ENCODE assay signal across 1 cellular context in the genomic region with DNA sequence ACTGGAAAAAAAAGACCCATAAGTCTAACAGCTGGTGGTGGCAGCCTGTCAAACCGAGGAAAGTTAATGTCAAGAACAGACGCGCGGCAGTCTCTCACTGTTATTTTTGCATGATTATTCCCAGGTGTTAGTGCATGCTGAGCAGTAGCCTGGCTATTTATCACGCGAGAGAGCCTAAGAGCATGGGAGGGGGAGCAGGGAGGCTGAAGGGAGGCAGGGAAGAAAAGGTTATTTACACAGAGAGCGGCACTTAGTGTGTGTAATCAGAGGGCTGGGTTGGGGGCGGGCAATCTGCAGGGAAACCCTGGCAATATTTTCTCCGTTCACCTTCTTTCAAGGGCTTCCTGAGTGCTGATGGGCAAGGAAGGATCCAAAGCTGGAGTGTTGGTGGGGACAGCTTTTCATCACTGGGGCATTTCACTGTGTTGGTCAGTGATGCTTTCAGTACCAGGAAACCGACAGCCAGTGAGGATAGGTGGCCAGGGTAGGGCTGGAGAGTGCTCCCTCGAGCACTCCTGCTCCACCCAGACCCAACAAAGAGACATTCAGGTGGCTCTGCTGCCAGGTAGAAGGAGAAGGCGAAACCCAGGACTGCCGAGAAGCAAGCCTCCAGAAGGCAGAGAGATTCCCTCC.
A peak's percentile ranks its signal among the peaks of the same experiment; 100 is the strongest.
TF ChIP-seq lines count a peak whose summit lies in the region.

No MANE protein-coding gene starts in this region.

TF ChIP-seq in HEK293, 187 proteins besides CTCF, POLR2A, EP300 and RAD21 (continued from another document and continues in another):
- TF ChIP-seq, protein P1, sequence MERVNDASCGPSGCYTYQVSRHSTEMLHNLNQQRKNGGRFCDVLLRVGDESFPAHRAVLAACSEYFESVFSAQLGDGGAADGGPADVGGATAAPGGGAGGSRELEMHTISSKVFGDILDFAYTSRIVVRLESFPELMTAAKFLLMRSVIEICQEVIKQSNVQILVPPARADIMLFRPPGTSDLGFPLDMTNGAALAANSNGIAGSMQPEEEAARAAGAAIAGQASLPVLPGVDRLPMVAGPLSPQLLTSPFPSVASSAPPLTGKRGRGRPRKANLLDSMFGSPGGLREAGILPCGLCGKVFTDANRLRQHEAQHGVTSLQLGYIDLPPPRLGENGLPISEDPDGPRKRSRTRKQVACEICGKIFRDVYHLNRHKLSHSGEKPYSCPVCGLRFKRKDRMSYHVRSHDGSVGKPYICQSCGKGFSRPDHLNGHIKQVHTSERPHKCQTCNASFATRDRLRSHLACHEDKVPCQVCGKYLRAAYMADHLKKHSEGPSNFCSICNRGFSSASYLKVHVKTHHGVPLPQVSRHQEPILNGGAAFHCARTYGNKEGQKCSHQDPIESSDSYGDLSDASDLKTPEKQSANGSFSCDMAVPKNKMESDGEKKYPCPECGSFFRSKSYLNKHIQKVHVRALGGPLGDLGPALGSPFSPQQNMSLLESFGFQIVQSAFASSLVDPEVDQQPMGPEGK (tag by site-specific recombination; IDR thresholded peaks at IDR 0.05), result peak; percentile 93
- no peak for TF ChIP-seq MEIS1 (CRISPR knock-in tag; IDR thresholded peaks at IDR 0.05; ENCODE audit: borderline replicate concordance)
- TF ChIP-seq RBAK (tag by site-specific recombination; IDR thresholded peaks at IDR 0.05), result no peak
- peak; percentile 88; the same call in 1 of the 2 replicates for TF ChIP-seq MZF1 (tag by site-specific recombination; IDR thresholded peaks at IDR 0.05; ENCODE audit: borderline replicate concordance)
- TF ChIP-seq ZNF660 (tag by site-specific recombination; IDR thresholded peaks at IDR 0.05), result peak; percentile 100
- TF ChIP-seq ZNF768 (tag by site-specific recombination; IDR thresholded peaks at IDR 0.05), result no peak
- no peak for TF ChIP-seq ZNF214 (tag by site-specific recombination; IDR thresholded peaks at IDR 0.05; ENCODE audit: borderline replicate concordance)
- no peak for TF ChIP-seq MYNN (tag by site-specific recombination; IDR thresholded peaks at IDR 0.05; ENCODE audit: borderline replicate concordance)
- TF ChIP-seq ZNF626 (tag by site-specific recombination; IDR thresholded peaks at IDR 0.05), result no peak
- peak; percentile 50; the same call in 1 of the 2 replicates for TF ChIP-seq ZNF341 (tag by site-specific recombination; IDR thresholded peaks at IDR 0.05; ENCODE audit: low read depth)
- TF ChIP-seq, protein P2, sequence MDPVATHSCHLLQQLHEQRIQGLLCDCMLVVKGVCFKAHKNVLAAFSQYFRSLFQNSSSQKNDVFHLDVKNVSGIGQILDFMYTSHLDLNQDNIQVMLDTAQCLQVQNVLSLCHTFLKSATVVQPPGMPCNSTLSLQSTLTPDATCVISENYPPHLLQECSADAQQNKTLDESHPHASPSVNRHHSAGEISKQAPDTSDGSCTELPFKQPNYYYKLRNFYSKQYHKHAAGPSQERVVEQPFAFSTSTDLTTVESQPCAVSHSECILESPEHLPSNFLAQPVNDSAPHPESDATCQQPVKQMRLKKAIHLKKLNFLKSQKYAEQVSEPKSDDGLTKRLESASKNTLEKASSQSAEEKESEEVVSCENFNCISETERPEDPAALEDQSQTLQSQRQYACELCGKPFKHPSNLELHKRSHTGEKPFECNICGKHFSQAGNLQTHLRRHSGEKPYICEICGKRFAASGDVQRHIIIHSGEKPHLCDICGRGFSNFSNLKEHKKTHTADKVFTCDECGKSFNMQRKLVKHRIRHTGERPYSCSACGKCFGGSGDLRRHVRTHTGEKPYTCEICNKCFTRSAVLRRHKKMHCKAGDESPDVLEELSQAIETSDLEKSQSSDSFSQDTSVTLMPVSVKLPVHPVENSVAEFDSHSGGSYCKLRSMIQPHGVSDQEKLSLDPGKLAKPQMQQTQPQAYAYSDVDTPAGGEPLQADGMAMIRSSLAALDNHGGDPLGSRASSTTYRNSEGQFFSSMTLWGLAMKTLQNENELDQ (tag by site-specific recombination; IDR thresholded peaks at IDR 0.05; ENCODE audit: low read depth), result no peak
- no peak for TF ChIP-seq YY2 (tag by site-specific recombination; IDR thresholded peaks at IDR 0.05)
- no peak for TF ChIP-seq ZFP41 (tag by site-specific recombination; IDR thresholded peaks at IDR 0.05; ENCODE audit: borderline replicate concordance)
- TF ChIP-seq ZNF785 (tag by site-specific recombination; IDR thresholded peaks at IDR 0.05), result no peak
- no peak for TF ChIP-seq ZNF23 (tag by site-specific recombination; IDR thresholded peaks at IDR 0.05; ENCODE audit: borderline replicate concordance)
- no peak for TF ChIP-seq ZNF585B (tag by site-specific recombination; IDR thresholded peaks at IDR 0.05)
- no peak for TF ChIP-seq ZNF37A (tag by site-specific recombination; IDR thresholded peaks at IDR 0.05)
- TF ChIP-seq, protein P3, sequence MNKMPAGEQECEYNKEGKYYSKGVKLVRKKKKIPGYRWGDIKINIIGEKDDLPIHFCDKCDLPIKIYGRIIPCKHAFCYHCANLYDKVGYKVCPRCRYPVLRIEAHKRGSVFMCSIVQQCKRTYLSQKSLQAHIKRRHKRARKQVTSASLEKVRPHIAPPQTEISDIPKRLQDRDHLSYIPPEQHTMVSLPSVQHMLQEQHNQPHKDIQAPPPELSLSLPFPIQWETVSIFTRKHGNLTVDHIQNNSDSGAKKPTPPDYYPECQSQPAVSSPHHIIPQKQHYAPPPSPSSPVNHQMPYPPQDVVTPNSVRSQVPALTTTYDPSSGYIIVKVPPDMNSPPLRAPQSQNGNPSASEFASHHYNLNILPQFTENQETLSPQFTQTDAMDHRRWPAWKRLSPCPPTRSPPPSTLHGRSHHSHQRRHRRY (tag by site-specific recombination; IDR thresholded peaks at IDR 0.05), result no peak
- 0 out of 2 replicates have a peak, but pooled peaks have one; percentile 61 for TF ChIP-seq OVOL3 (tag by site-specific recombination; IDR thresholded peaks at IDR 0.05)
- TF ChIP-seq GFI1B (tag by site-specific recombination; IDR thresholded peaks at IDR 0.05), result peak; percentile 49; the same call in 1 of the 2 replicates
- TF ChIP-seq ZNF132 (tag by site-specific recombination; IDR thresholded peaks at IDR 0.05; ENCODE audit: borderline replicate concordance), result no peak
- no peak; the same call in 1 of the 2 replicates for TF ChIP-seq KLF16 (tag by site-specific recombination; IDR thresholded peaks at IDR 0.05)
- peak; percentile 40; the same call in 1 of the 2 replicates for TF ChIP-seq ZBTB21 (tag by site-specific recombination; IDR thresholded peaks at IDR 0.05)
- TF ChIP-seq ZNF501 (tag by site-specific recombination; IDR thresholded peaks at IDR 0.05), result peak; percentile 46; the same call in 1 of the 2 replicates
- TF ChIP-seq, protein P4, sequence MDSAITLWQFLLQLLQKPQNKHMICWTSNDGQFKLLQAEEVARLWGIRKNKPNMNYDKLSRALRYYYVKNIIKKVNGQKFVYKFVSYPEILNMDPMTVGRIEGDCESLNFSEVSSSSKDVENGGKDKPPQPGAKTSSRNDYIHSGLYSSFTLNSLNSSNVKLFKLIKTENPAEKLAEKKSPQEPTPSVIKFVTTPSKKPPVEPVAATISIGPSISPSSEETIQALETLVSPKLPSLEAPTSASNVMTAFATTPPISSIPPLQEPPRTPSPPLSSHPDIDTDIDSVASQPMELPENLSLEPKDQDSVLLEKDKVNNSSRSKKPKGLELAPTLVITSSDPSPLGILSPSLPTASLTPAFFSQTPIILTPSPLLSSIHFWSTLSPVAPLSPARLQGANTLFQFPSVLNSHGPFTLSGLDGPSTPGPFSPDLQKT (IDR thresholded peaks at IDR 0.05; ENCODE audit: borderline replicate concordance, low read depth, low read length), result no peak
- no peak for TF ChIP-seq ZNF621 (tag by site-specific recombination; IDR thresholded peaks at IDR 0.05)
- no peak for TF ChIP-seq BCL11A (tag by site-specific recombination; IDR thresholded peaks at IDR 0.05; ENCODE audit: low read depth)
- no peak for TF ChIP-seq ZNF138 (tag by site-specific recombination; IDR thresholded peaks at IDR 0.05; ENCODE audit: borderline replicate concordance)
- TF ChIP-seq, protein P5, sequence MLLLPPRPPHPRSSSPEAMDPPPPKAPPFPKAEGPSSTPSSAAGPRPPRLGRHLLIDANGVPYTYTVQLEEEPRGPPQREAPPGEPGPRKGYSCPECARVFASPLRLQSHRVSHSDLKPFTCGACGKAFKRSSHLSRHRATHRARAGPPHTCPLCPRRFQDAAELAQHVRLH (tag by site-specific recombination; IDR thresholded peaks at IDR 0.05), result no peak; the same call in 1 of the 2 replicates
- TF ChIP-seq ZNF837 (tag by site-specific recombination; IDR thresholded peaks at IDR 0.05), result no peak
- TF ChIP-seq ZNF530 (tag by site-specific recombination; IDR thresholded peaks at IDR 0.05; ENCODE audit: low read depth), result no peak
- TF ChIP-seq, protein P6, sequence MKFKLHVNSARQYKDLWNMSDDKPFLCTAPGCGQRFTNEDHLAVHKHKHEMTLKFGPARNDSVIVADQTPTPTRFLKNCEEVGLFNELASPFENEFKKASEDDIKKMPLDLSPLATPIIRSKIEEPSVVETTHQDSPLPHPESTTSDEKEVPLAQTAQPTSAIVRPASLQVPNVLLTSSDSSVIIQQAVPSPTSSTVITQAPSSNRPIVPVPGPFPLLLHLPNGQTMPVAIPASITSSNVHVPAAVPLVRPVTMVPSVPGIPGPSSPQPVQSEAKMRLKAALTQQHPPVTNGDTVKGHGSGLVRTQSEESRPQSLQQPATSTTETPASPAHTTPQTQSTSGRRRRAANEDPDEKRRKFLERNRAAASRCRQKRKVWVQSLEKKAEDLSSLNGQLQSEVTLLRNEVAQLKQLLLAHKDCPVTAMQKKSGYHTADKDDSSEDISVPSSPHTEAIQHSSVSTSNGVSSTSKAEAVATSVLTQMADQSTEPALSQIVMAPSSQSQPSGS (tag by site-specific recombination; IDR thresholded peaks at IDR 0.05; ENCODE audit: low read depth), result peak; percentile 50
- TF ChIP-seq, protein P7, sequence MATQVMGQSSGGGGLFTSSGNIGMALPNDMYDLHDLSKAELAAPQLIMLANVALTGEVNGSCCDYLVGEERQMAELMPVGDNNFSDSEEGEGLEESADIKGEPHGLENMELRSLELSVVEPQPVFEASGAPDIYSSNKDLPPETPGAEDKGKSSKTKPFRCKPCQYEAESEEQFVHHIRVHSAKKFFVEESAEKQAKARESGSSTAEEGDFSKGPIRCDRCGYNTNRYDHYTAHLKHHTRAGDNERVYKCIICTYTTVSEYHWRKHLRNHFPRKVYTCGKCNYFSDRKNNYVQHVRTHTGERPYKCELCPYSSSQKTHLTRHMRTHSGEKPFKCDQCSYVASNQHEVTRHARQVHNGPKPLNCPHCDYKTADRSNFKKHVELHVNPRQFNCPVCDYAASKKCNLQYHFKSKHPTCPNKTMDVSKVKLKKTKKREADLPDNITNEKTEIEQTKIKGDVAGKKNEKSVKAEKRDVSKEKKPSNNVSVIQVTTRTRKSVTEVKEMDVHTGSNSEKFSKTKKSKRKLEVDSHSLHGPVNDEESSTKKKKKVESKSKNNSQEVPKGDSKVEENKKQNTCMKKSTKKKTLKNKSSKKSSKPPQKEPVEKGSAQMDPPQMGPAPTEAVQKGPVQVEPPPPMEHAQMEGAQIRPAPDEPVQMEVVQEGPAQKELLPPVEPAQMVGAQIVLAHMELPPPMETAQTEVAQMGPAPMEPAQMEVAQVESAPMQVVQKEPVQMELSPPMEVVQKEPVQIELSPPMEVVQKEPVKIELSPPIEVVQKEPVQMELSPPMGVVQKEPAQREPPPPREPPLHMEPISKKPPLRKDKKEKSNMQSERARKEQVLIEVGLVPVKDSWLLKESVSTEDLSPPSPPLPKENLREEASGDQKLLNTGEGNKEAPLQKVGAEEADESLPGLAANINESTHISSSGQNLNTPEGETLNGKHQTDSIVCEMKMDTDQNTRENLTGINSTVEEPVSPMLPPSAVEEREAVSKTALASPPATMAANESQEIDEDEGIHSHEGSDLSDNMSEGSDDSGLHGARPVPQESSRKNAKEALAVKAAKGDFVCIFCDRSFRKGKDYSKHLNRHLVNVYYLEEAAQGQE (tag by site-specific recombination; IDR thresholded peaks at IDR 0.05), result peak; percentile 40; the same call in 1 of the 2 replicates
- TF ChIP-seq TRIM28 (IDR thresholded peaks at IDR 0.05; ENCODE audit: borderline replicate concordance, low read length), result 0 out of 2 replicates have a peak, but pooled peaks have one; percentile 52
- TF ChIP-seq ZNF555 (tag by site-specific recombination; conservative IDR thresholded peaks at IDR 0.05), result no peak
- no peak for TF ChIP-seq GLI4 (tag by site-specific recombination; IDR thresholded peaks at IDR 0.05)
- peak; percentile 98 for TF ChIP-seq IKZF3 (tag by site-specific recombination; IDR thresholded peaks at IDR 0.05)
- TF ChIP-seq ZNF560 (tag by site-specific recombination; IDR thresholded peaks at IDR 0.05; ENCODE audit: borderline replicate concordance), result no peak
- no peak for TF ChIP-seq HOXC10 (CRISPR knock-in tag; IDR thresholded peaks at IDR 0.05)
- TF ChIP-seq ZNF48 (tag by site-specific recombination; IDR thresholded peaks at IDR 0.05), result no peak
- TF ChIP-seq ZBTB1 (tag by site-specific recombination; IDR thresholded peaks at IDR 0.05), result 0 out of 2 replicates have a peak, but pooled peaks have one; percentile 34
- peak; percentile 68 for TF ChIP-seq ZBTB20 (tag by site-specific recombination; IDR thresholded peaks at IDR 0.05)
- TF ChIP-seq, protein P8, sequence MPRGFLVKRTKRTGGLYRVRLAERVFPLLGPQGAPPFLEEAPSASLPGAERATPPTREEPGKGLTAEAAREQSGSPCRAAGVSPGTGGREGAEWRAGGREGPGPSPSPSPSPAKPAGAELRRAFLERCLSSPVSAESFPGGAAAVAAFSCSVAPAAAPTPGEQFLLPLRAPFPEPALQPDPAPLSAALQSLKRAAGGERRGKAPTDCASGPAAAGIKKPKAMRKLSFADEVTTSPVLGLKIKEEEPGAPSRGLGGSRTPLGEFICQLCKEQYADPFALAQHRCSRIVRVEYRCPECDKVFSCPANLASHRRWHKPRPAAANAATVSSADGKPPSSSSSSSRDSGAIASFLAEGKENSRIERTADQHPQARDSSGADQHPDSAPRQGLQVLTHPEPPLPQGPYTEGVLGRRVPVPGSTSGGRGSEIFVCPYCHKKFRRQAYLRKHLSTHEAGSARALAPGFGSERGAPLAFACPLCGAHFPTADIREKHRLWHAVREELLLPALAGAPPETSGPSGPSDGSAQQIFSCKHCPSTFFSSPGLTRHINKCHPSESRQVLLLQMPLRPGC (tag by site-specific recombination; IDR thresholded peaks at IDR 0.05), result 0 out of 2 replicates have a peak, but pooled peaks have one; percentile 49
- TF ChIP-seq ZIC2 (tag by site-specific recombination; IDR thresholded peaks at IDR 0.05), result peak; percentile 94
- TF ChIP-seq GLI2 (tag by site-specific recombination; IDR thresholded peaks at IDR 0.05; ENCODE audit: borderline replicate concordance, low read depth), result peak; percentile 42; the same call in 1 of the 2 replicates
- TF ChIP-seq SP3 (tag by site-specific recombination; IDR thresholded peaks at IDR 0.05), result peak; percentile 41
- TF ChIP-seq ZNF140 (tag by site-specific recombination; IDR thresholded peaks at IDR 0.05), result no peak
- peak; percentile 69 for TF ChIP-seq ZNF600 (tag by site-specific recombination; IDR thresholded peaks at IDR 0.05)
- TF ChIP-seq, protein P9, sequence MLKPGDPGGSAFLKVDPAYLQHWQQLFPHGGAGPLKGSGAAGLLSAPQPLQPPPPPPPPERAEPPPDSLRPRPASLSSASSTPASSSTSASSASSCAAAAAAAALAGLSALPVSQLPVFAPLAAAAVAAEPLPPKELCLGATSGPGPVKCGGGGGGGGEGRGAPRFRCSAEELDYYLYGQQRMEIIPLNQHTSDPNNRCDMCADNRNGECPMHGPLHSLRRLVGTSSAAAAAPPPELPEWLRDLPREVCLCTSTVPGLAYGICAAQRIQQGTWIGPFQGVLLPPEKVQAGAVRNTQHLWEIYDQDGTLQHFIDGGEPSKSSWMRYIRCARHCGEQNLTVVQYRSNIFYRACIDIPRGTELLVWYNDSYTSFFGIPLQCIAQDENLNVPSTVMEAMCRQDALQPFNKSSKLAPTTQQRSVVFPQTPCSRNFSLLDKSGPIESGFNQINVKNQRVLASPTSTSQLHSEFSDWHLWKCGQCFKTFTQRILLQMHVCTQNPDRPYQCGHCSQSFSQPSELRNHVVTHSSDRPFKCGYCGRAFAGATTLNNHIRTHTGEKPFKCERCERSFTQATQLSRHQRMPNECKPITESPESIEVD (tag by site-specific recombination; IDR thresholded peaks at IDR 0.05), result peak; percentile 93
